Comparison of ENCODE assay signal across 38 cellular contexts in genomic region chr17:74347646-74348045, GRCh38. TPM values are rescaled to one million over a fixed set of nuclear protein-coding genes. Genes with fewer than 3 reads are reported as not detected.
"Had no signal": no experiment of that assay in that cellular context is flagged by ENCODE, and none has a peak within 500 bp of the region (broad histone marks: within the 10 kb centered on the region; RNA-seq: fewer than 3 reads in every experiment).

No MANE protein-coding gene starts in this region.

- H3K36me3 ChIP-seq: adrenal gland, brain microvascular endothelial cell, breast epithelium had no signal

- H3K27ac ChIP-seq: adrenal gland, body of pancreas, brain microvascular endothelial cell, breast epithelium had no signal

- FAIRE-seq: astrocyte, colon, TTC549 had no signal

- H3K4me3 ChIP-seq: adrenal gland, body of pancreas, breast epithelium had no signal

- H3K9me3 ChIP-seq: adrenal gland, body of pancreas, breast epithelium had no signal

- H3K4me1 ChIP-seq: adrenal gland, body of pancreas, breast epithelium had no signal

- ATAC-seq: activated CD8-positive, alpha-beta T cell treated with anti-CD3 and anti-CD28 coated beads for 36 hours; activated naive CD4-positive, alpha-beta T cell treated with anti-CD3 and anti-CD28 coated beads, Interleukin-2, amount 50 U/mL, for 72 hours; activated T-cell treated with anti-CD3 and anti-CD28 coated beads, Interleukin-2, amount 50 U/mL, for 4 hours; activated T-cell treated with anti-CD3 and anti-CD28 coated beads, Interleukin-2, amount 50 U/mL, for 72 hours; activated T-helper 17 cell treated with anti-CD3 and anti-CD28 coated beads, Interleukin-2, amount 50 U/mL, for 72 hours; body of pancreas had no signal

- H3K27me3 ChIP-seq: body of pancreas had no signal

- DNase-seq: activated B cell treated with CpG ODN at 0.5 μM for 24 hours; activated CD4-positive, alpha-beta memory T cell treated with anti-CD3 and anti-CD28 coated beads for 36 hours; activated CD4-positive, alpha-beta T cell treated with anti-CD3 and anti-CD28 coated beads for 4 hours; activated CD4-positive, alpha-beta T cell treated with anti-CD3 and anti-CD28 coated beads, Interleukin-2, amount 10 ng/mL, durations not matched to agents 24 days and 14 days; activated CD4-positive, alpha-beta T cell treated with anti-CD3 and anti-CD28 coated beads, Interleukin-2, amount 50 U/mL, for 1 hour; activated CD4-positive, alpha-beta T cell treated with anti-CD3 and anti-CD28 coated beads, Interleukin-2, amount 50 U/mL, for 4 hours; activated CD4-positive, CD25-positive, alpha-beta regulatory T cell treated with anti-CD3 and anti-CD28 coated beads, Interleukin-2, amount 50 U/mL, for 72 hours; activated CD8-positive, alpha-beta memory T cell treated with anti-CD3 and anti-CD28 coated beads, Interleukin-2, amount 50 U/mL, for 4 hours; activated CD8-positive, alpha-beta T cell treated with anti-CD3 and anti-CD28 coated beads for 36 hours; activated effector memory CD4-positive, alpha-beta T cell treated with anti-CD3 and anti-CD28 coated beads, Interleukin-2, amount 50 U/mL, for 16 hours; activated gamma-delta T cell treated with Interleukin-2 at 50 U/mL for 16 hours; activated naive CD4-positive, alpha-beta T cell; activated naive CD4-positive, alpha-beta T cell treated with anti-CD3 and anti-CD28 coated beads for 36 hours; activated naive CD4-positive, alpha-beta T cell treated with anti-CD3 and anti-CD28 coated beads, Interleukin-2, amount 50 U/mL, for 16 hours; activated naive CD8-positive, alpha-beta T cell treated with anti-CD3 and anti-CD28 coated beads for 36 hours; activated T-cell treated with anti-CD3 and anti-CD28 coated beads for 4 hours; activated T-cell treated with anti-CD3 and anti-CD28 coated beads, Interleukin-2, amount 50 U/mL, for 1 hour; activated T-cell treated with anti-CD3 and anti-CD28 coated beads, Interleukin-2, amount 50 U/mL, for 4 hours; activated T-cell treated with anti-CD3 and anti-CD28 coated beads, Interleukin-2, amount 50 U/mL, for 72 hours; adrenal gland; amniotic stem cell; aorta; body of pancreas; brain microvascular endothelial cell; central memory CD4-positive, alpha-beta T cell; T-helper 1 cell; T-helper 2 cell; T-helper 9 cell had no signal

RNA-seq across cellular contexts. Expression of gene BTBD17, which starts 14.0 kb away (rescaled TPM):
- total RNA-seq: activated B cell treated with CpG ODN at 0.5 μM for 24 hours; activated CD4-positive, alpha-beta memory T cell treated with anti-CD3 and anti-CD28 coated beads for 36 hours; activated CD4-positive, alpha-beta T cell treated with anti-CD3 and anti-CD28 coated beads, Interleukin-2, amount 10 ng/mL, durations not matched to agents 24 days and 14 days; activated CD8-positive, alpha-beta memory T cell treated with anti-CD3 and anti-CD28 coated beads for 36 hours; activated CD8-positive, alpha-beta T cell treated with anti-CD3 and anti-CD28 coated beads for 36 hours; activated naive CD4-positive, alpha-beta T cell treated with anti-CD3 and anti-CD28 coated beads for 36 hours; activated naive CD4-positive, alpha-beta T cell treated with anti-CD3 and anti-CD28 coated beads, Interleukin-2, amount 50 U/mL, for 72 hours; activated naive CD8-positive, alpha-beta T cell treated with anti-CD3 and anti-CD28 coated beads for 36 hours; activated T-cell treated with anti-CD3 and anti-CD28 coated beads, Interleukin-2, amount 50 U/mL, for 4 hours; activated T-cell treated with anti-CD3 and anti-CD28 coated beads, Interleukin-2, amount 50 U/mL, for 72 hours; activated T-helper 1 cell treated with anti-CD3 and anti-CD28 coated beads, Interleukin-12 subunit alpha, Interleukin-12 subunit beta, Interleukin-2, Interleukin-4 antibody, amounts not matched to agents 30 ng/mL and 10 ng/mL and 1 ng/mL, durations not matched to agents 14 hours and 24 hours and 36 hours; activated T-helper 17 cell treated with anti-CD3 and anti-CD28 coated beads, Interleukin-2, amount 50 U/mL, for 72 hours; aorta; astrocyte; breast epithelium; cardiac septum had no signal
- polyA plus RNA-seq: aorta had no signal

RNA-seq across cellular contexts. Expression of gene GPR142, which starts 19.7 kb away (rescaled TPM):
- total RNA-seq: activated B cell treated with CpG ODN at 0.5 μM for 24 hours; activated CD4-positive, alpha-beta memory T cell treated with anti-CD3 and anti-CD28 coated beads for 36 hours; activated CD4-positive, alpha-beta T cell treated with anti-CD3 and anti-CD28 coated beads, Interleukin-2, amount 10 ng/mL, durations not matched to agents 24 days and 14 days; activated CD8-positive, alpha-beta memory T cell treated with anti-CD3 and anti-CD28 coated beads for 36 hours; activated CD8-positive, alpha-beta T cell treated with anti-CD3 and anti-CD28 coated beads for 36 hours; activated naive CD4-positive, alpha-beta T cell treated with anti-CD3 and anti-CD28 coated beads for 36 hours; activated naive CD4-positive, alpha-beta T cell treated with anti-CD3 and anti-CD28 coated beads, Interleukin-2, amount 50 U/mL, for 72 hours; activated naive CD8-positive, alpha-beta T cell treated with anti-CD3 and anti-CD28 coated beads for 36 hours; activated T-cell treated with anti-CD3 and anti-CD28 coated beads, Interleukin-2, amount 50 U/mL, for 4 hours; activated T-cell treated with anti-CD3 and anti-CD28 coated beads, Interleukin-2, amount 50 U/mL, for 72 hours; activated T-helper 1 cell treated with anti-CD3 and anti-CD28 coated beads, Interleukin-12 subunit alpha, Interleukin-12 subunit beta, Interleukin-2, Interleukin-4 antibody, amounts not matched to agents 30 ng/mL and 10 ng/mL and 1 ng/mL, durations not matched to agents 14 hours and 24 hours and 36 hours; activated T-helper 17 cell treated with anti-CD3 and anti-CD28 coated beads, Interleukin-2, amount 50 U/mL, for 72 hours; adrenal gland; astrocyte; breast epithelium; cerebellum had no signal
- polyA plus RNA-seq: aorta had no signal

RNA-seq across cellular contexts. Expression of gene KIF19, which starts 21.6 kb away (rescaled TPM):
- total RNA-seq: activated B cell treated with CpG ODN at 0.5 μM for 24 hours; activated naive CD4-positive, alpha-beta T cell treated with anti-CD3 and anti-CD28 coated beads for 36 hours; activated T-cell treated with anti-CD3 and anti-CD28 coated beads, Interleukin-2, amount 50 U/mL, for 4 hours; astrocyte had no signal
- polyA plus RNA-seq: aorta had no signal
